ENCODE assay signal across 19 cellular contexts in the genomic region with DNA sequence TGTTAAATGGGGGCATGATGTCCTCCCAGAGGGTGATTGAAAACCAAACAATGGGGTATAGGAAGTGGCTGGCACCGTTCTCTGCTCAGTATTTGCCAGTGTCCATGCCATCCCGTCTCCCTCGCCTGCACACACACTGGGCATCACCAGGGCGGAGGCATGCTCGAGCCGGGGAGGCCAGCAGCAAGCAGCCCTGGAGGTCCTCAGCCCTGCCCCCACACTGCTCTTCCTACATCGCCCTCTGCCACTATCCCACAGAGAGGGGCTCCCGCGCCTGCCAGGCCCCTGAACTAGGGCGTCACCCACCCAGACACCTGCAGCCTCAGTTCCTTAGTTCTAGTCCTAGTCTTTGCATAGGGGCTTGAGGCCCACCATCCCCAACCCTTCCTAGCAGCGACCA. TPM values are rescaled to one million over a fixed set of nuclear protein-coding genes. Genes with fewer than 3 reads are reported as not detected.
DNase-seq lines count a peak whose midpoint lies in the region; ATAC-seq, FAIRE-seq and TF ChIP-seq lines count a peak whose summit lies in the region.
"Had no signal": no experiment of that assay in that cellular context is flagged by ENCODE, and none has a peak within 500 bp of the region (broad histone marks: within the 10 kb centered on the region; RNA-seq: fewer than 3 reads in every experiment).

No MANE protein-coding gene starts in this region.

- CTCF ChIA-PET in CD8-positive, alpha-beta T cell (lab: Charles Lee) = no interaction called here
- CTCF ChIA-PET in HEK293T (lab: Yijun Ruan, JAX) = no interaction called here

- H4K20me1 ChIP-seq in GM23338 (replicated peaks; ENCODE audit: insufficient read depth) = no peaks in the 10 kb centered on the region

- no peak for ATAC-seq in CD8-positive, alpha-beta T cell
- ATAC-seq in GM23338 (no peak), gastrocnemius medialis (no peak)
- ATAC-seq: Panc1 had no signal

- no peak overlapping the region for H3K4me2 ChIP-seq in GM23338

- intact Hi-C loops in CD8-positive, alpha-beta T cell (cut with DNase I, micrococcal nuclease) = no loop called here
- intact Hi-C loops in kidney (cut with DNase I) = no loop called here
- intact Hi-C loops in gastrocnemius medialis (cut with DNase I; ENCODE audit: low total_unique reads) = no loop called here

- no peak for FAIRE-seq in kidney (lab: Jason Lieb, UNC)
- FAIRE-seq in H54 (lab: Jason Lieb, UNC) = no peak

- in situ Hi-C loops in gastrocnemius medialis (cut with MboI; ENCODE audit: low sequenced_read_pairs in 4 of 4) = loop anchor here in 1 of 4 donors (25.0 kb wide), 1 partner anchor 456 kb away; no protein-coding TSS in a partner anchor

- no peaks in the 10 kb centered on the region for H3K79me2 ChIP-seq in GM23338 (replicated peaks; ENCODE audit: insufficient read depth)

- H3F3A ChIP-seq in GM23338 (replicated peaks; ENCODE audit: low read depth) = no peaks in the 10 kb centered on the region

- no peaks in the 10 kb centered on the region for H3K9me2 ChIP-seq in GM23338 (ENCODE audit: insufficient read depth)

- no peak overlapping the region for H2AFZ ChIP-seq in GM23338

- no peaks in the 10 kb centered on the region for H3K9me3 Mint-ChIP-seq in CD8-positive, alpha-beta T cell
- H3K9me3 Mint-ChIP-seq in GM23338 = no peaks in the 10 kb centered on the region; the same call in 1 of the 3 replicates
- H3K9me3 Mint-ChIP-seq: CD4-positive, CD25-positive, alpha-beta regulatory T cell; H9 had no signal

- POLR2A ChIA-PET in CD8-positive, alpha-beta T cell (lab: Charles Lee) = no interaction called here
- POLR2A ChIA-PET in HEK293T (lab: Yijun Ruan, JAX) = no interaction called here

- H3K4me3 ChIP-seq in CD8-positive, alpha-beta T cell (ENCODE audit: low read depth, low read length) = no peak overlapping the region
- H3K4me3 ChIP-seq in GM23338 (no peak overlapping the region), kidney (ENCODE audit: low read length in 2 of 2) (no peak overlapping the region), gastrocnemius medialis (no peak overlapping the region)
- H3K4me3 ChIP-seq: SJCRH30 had no signal

- peaks cover 20% of the 10 kb centered on the region for H3K36me3 ChIP-seq in CD8-positive, alpha-beta T cell (ENCODE audit: insufficient read depth, low read length)
- no peaks in the 10 kb centered on the region for H3K36me3 ChIP-seq in GM23338 (ENCODE audit: insufficient read depth)
- peaks cover 0 to 4% of the 10 kb centered on the region in 2 donors for H3K36me3 ChIP-seq in kidney (ENCODE audit: control insufficient read depth in 1 of 2, insufficient read depth in 2 of 2, low read length in 2 of 2)
- H3K36me3 ChIP-seq in gastrocnemius medialis = peaks cover 0 to 38% of the 10 kb centered on the region in 2 donors
- H3K36me3 ChIP-seq: SJCRH30 had no signal

- peaks cover 59% of the 10 kb centered on the region for H3K36me3 Mint-ChIP-seq in CD8-positive, alpha-beta T cell
- peaks cover 6% of the 10 kb centered on the region; the same call in 2 of the 3 replicates for H3K36me3 Mint-ChIP-seq in GM23338 (ENCODE audit: low read depth)

- no peak overlapping the region for H3K27ac ChIP-seq in CD8-positive, alpha-beta T cell (ENCODE audit: low read depth, low read length)
- no peak overlapping the region for H3K27ac ChIP-seq in GM23338 (ENCODE audit: low read depth)
- H3K27ac ChIP-seq in kidney (ENCODE audit: low read depth in 2 of 2, low read length in 2 of 2) = no peak overlapping the region
- peak overlapping the region; percentile 97 to 100 (median 100) for H3K27ac ChIP-seq in gastrocnemius medialis
- H3K27ac ChIP-seq: SJCRH30 had no signal

- TF ChIP-seq CTCF in CD8-positive, alpha-beta T cell (IDR thresholded peaks at IDR 0.05) = no peak
- TF ChIP-seq CTCF in GM23338 (conservative IDR thresholded peaks at IDR 0.05; ENCODE audit: low read depth in 2 of 2) (no peak), kidney (IDR thresholded peaks at IDR 0.05; ENCODE audit: borderline replicate concordance, extremely low read depth, insufficient read depth) (no peak), gastrocnemius medialis (IDR thresholded peaks at IDR 0.05 in 4 of 5, conservative IDR thresholded peaks at IDR 0.05 in 1 of 5) (no peak)

- H3K4me1 ChIP-seq in CD8-positive, alpha-beta T cell (ENCODE audit: insufficient read depth, low read length) = no peaks in the 10 kb centered on the region
- no peaks in the 10 kb centered on the region for H3K4me1 ChIP-seq in GM23338 (ENCODE audit: insufficient read depth)
- H3K4me1 ChIP-seq in kidney (ENCODE audit: control insufficient read depth in 1 of 2, insufficient read depth in 1 of 2, low read depth in 1 of 2, low read length in 2 of 2) = peaks cover 4 to 10% of the 10 kb centered on the region in 2 donors
- peaks cover 52 to 67% of the 10 kb centered on the region in 2 donors for H3K4me1 ChIP-seq in gastrocnemius medialis
- H3K4me1 ChIP-seq: SJCRH30 had no signal

- no peak for TF ChIP-seq POLR2A in gastrocnemius medialis (IDR thresholded peaks at IDR 0.05)
- TF ChIP-seq POLR2A in H54 (IDR thresholded peaks at IDR 0.05; ENCODE audit: low read depth, low read length) = no peak

- H3K4me1 Mint-ChIP-seq in CD8-positive, alpha-beta T cell (ENCODE audit: low read depth) = peaks cover 6% of the 10 kb centered on the region
- peaks cover 9% of the 10 kb centered on the region; the same call in 1 of the 3 replicates for H3K4me1 Mint-ChIP-seq in GM23338

- no peak overlapping the region for H3K4me3 Mint-ChIP-seq in CD8-positive, alpha-beta T cell
- H3K4me3 Mint-ChIP-seq in GM23338 = no peak overlapping the region; the same call in 2 of the 3 replicates
- H3K4me3 Mint-ChIP-seq: CD4-positive, CD25-positive, alpha-beta regulatory T cell; H9 had no signal

- H3K27me3 ChIP-seq in CD8-positive, alpha-beta T cell (ENCODE audit: insufficient read depth, low read length) = no peaks in the 10 kb centered on the region
- H3K27me3 ChIP-seq in GM23338 (ENCODE audit: insufficient read depth) = no peaks in the 10 kb centered on the region
- H3K27me3 ChIP-seq in gastrocnemius medialis = no peaks in the 10 kb centered on the region
- H3K27me3 ChIP-seq: SJCRH30 had no signal

- H3K27me3 Mint-ChIP-seq in CD8-positive, alpha-beta T cell (ENCODE audit: low read depth) = no peaks in the 10 kb centered on the region
- H3K27me3 Mint-ChIP-seq in GM23338 (ENCODE audit: insufficient read depth, low read depth, poor library complexity) = peaks cover 6% of the 10 kb centered on the region
- H3K27me3 Mint-ChIP-seq: CD4-positive, CD25-positive, alpha-beta regulatory T cell had no signal

- peak overlapping the region; percentile 67 for H3K27ac Mint-ChIP-seq in CD8-positive, alpha-beta T cell
- H3K27ac Mint-ChIP-seq in GM23338 = peak overlapping the region; percentile 32; the same call in 1 of the 2 replicates
- H3K27ac Mint-ChIP-seq: CD4-positive, CD25-positive, alpha-beta regulatory T cell had no signal

- H3K9me3 ChIP-seq in CD8-positive, alpha-beta T cell (ENCODE audit: low read length) = no peaks in the 10 kb centered on the region
- H3K9me3 ChIP-seq in kidney (ENCODE audit: control insufficient read depth in 1 of 2, low read length in 2 of 2) = no peaks in the 10 kb centered on the region
- H3K9me3 ChIP-seq in gastrocnemius medialis = no peaks in the 10 kb centered on the region
- H3K9me3 ChIP-seq: SJCRH30 had no signal

- no peak overlapping the region for H3K9ac ChIP-seq in kidney (ENCODE audit: low read length in 2 of 2)

- no peak for DNase-seq in CD8-positive, alpha-beta T cell
- DNase-seq in GM23338 (ENCODE audit: low spot score) = no peak
- DNase-seq in kidney = peak; percentile 51
- DNase-seq in gastrocnemius medialis = peak in 1 of 2 donors; percentile 31
- DNase-seq in H54 (ENCODE audit: insufficient read length, low spot score) = no peak
- no peak for DNase-seq in mesenteric fat pad (ENCODE audit: low spot score)
- no peak for DNase-seq in HEK293T (ENCODE audit: extremely low spot score)
- DNase-seq: CD4-positive, CD25-positive, alpha-beta regulatory T cell; COR-L47; DMS79; H9; Karpas-422; NCI-H1694; NCI-H2081; NCI-H2171 treated with DMSO at 0.1 percent for 48 hours; NCI-H524 treated with DMSO at 0.1 percent for 48 hours; NCI-H82; SJCRH30 had no signal

TF ChIP-seq in GM23338, 12 proteins besides CTCF, POLR2A, EP300 and RAD21 (continues in another document):
- no peak for TF ChIP-seq ZNF114 (CRISPR knock-in tag; IDR thresholded peaks at IDR 0.05)
- no peak for TF ChIP-seq EZH2 (IDR thresholded peaks at IDR 0.05; ENCODE audit: low read depth, unreplicated experiment)
- no peak for TF ChIP-seq NANOG (IDR thresholded peaks at IDR 0.05; ENCODE audit: borderline replicate concordance)
- TF ChIP-seq CREB1 (CRISPR knock-in tag; IDR thresholded peaks at IDR 0.05; ENCODE audit: low read depth) = no peak
- no peak for TF ChIP-seq STAT1 (IDR thresholded peaks at IDR 0.05; ENCODE audit: unreplicated experiment)
- no peak for TF ChIP-seq EZH2phosphoT487 (IDR thresholded peaks at IDR 0.05; ENCODE audit: unreplicated experiment)
- TF ChIP-seq POLR2AphosphoS5 (IDR thresholded peaks at IDR 0.05; ENCODE audit: low read depth) = no peak
- TF ChIP-seq JUNB (IDR thresholded peaks at IDR 0.05; ENCODE audit: unreplicated experiment) = no peak

TF ChIP-seq in HEK293T, 16 proteins besides CTCF, POLR2A, EP300 and RAD21 (continues in another document):
- TF ChIP-seq FOXA1 (IDR thresholded peaks at IDR 0.05) (no peak), L3MBTL2 (conservative IDR thresholded peaks at IDR 0.05) (no peak), ELF4 (IDR thresholded peaks at IDR 0.05) (no peak), BHLHE40 (IDR thresholded peaks at IDR 0.05; ENCODE audit: borderline replicate concordance) (no peak), CTBP1 (IDR thresholded peaks at IDR 0.05; ENCODE audit: borderline replicate concordance) (no peak), LEF1 (IDR thresholded peaks at IDR 0.05; ENCODE audit: borderline replicate concordance) (no peak), ZNF384 (IDR thresholded peaks at IDR 0.05) (no peak), ARNT (IDR thresholded peaks at IDR 0.05) (no peak), SUZ12 (IDR thresholded peaks at IDR 0.05) (no peak), TARDBP (IDR thresholded peaks at IDR 0.05) (no peak), HDGF (IDR thresholded peaks at IDR 0.05; ENCODE audit: borderline replicate concordance) (no peak), NFRKB (IDR thresholded peaks at IDR 0.05) (no peak), SP1 (IDR thresholded peaks at IDR 0.05) (no peak), FOXK2 (IDR thresholded peaks at IDR 0.05) (no peak), FOXM1 (IDR thresholded peaks at IDR 0.05; ENCODE audit: borderline replicate concordance) (no peak)

RNA-seq across cellular contexts. Expression of a gene that starts 50.9 kb away (rescaled TPM):
- 10 to 100 TPM; 92.1 to 92.4 TPM for total RNA-seq in CD8-positive, alpha-beta T cell
- 52.7 and 56.4 TPM in 2 replicates for total RNA-seq in GM23338 (2014; rRNA removed; shearing (Covaris generic))
- polyA plus RNA-seq in GM23338 (2016; fragmentation: Nextera tagmentation; extraction: Ambion mirVana) = 30.0 and 30.1 TPM in 2 replicates
- 121 TPM for total RNA-seq in kidney
- 167 TPM for polyA plus RNA-seq in kidney (ENCODE audit: insufficient read depth, low read depth, low replicate concordance)
- total RNA-seq in gastrocnemius medialis = 1,000 to 10,000 TPM; 1,150 to 2,167 (median 1,736) TPM
- 87.0 TPM for total RNA-seq in mesenteric fat pad

Comparison
In these comparisons a context has a peak if more than half of its experiments do, and no peak if none do; other contexts are left out.
1. H3K27ac ChIP-seq: peak in gastrocnemius medialis (4 of 4); none in CD8-positive, alpha-beta T cell (single experiment), GM23338 (single experiment) and kidney (0 of 2).